25 cellular contexts compared by ENCODE assay signal in the genomic region with DNA sequence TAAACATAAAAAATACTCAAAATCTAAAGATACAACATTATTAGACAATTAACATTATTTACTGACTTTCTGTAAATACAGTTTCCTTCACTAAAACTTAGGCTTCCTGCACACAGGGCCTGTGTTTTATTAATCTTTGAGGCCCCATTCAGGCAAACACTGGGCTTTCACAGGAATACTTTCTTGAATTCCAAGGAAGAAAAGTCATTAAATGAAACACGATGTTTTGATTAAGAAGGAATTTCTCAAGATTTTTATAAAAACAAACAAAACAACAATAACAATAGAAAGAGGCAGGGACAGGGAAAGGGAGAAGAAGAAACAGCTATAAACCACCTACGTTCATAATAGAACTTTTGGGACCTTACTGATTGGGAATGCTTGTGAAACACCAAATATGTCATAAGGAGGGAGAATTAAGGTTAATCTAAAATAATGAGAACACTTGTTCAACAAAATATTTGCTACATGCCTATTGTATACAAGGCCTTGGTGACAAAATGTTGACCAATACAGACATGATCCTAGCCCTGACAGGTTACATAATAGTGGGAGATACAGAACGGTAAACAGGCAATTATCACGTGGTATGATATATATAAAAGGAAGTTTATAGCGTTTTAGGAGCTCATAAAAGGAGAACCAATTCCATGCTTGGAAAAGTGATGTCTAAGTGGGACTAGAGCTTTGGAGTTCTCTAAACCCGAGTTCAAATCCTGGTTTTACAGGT. TPM values are rescaled to one million over a fixed set of nuclear protein-coding genes. Genes with fewer than 3 reads are reported as not detected.
A peak's percentile ranks its signal among the peaks of the same experiment; 100 is the strongest.
DNase-seq lines count a peak whose midpoint lies in the region; ATAC-seq and TF ChIP-seq lines count a peak whose summit lies in the region.
"Had no signal": no experiment of that assay in that cellular context is flagged by ENCODE, and none has a peak within 500 bp of the region (broad histone marks: within the 10 kb centered on the region; RNA-seq: fewer than 3 reads in every experiment).

No MANE protein-coding gene starts in this region.

- peaks cover 4% of the 10 kb centered on the region for H3K27me3 ChIP-seq in lower lobe of right lung (ENCODE audit: low read depth)
- H3K27me3 ChIP-seq: breast epithelium, gastrocnemius medialis, MG63, thyroid gland had no signal

- DNase-seq in HT-29 (ENCODE audit: low spot score) (peak; percentile 31), dedifferentiated amniotic fluid mesenchymal stem cell (ENCODE audit: extremely low spot score) (peak; percentile 51), lower lobe of right lung (no peak), type B pancreatic cell (ENCODE audit: extremely low spot score, unreplicated experiment) (no peak), ecto neural progenitor cell (ENCODE audit: low spot score) (no peak), T-helper 17 cell (no peak), HEK293T (ENCODE audit: extremely low spot score) (no peak)
- DNase-seq: activated CD4-positive, alpha-beta T cell treated with anti-CD3 and anti-CD28 coated beads, Interleukin-2, amount 10 ng/mL, durations not matched to agents 24 days and 14 days; activated naive CD8-positive, alpha-beta T cell treated with anti-CD3 and anti-CD28 coated beads, Interleukin-2, amount 10 ng/mL, durations not matched to agents 7 days and 5 days; AML-193; CD8-positive, alpha-beta memory T cell; DMS79; gastrocnemius medialis; MG63; NCI-H2171; NCI-H526; Right ventricle myocardium superior; stimulated activated naive CD4-positive, alpha-beta T cell; T-helper 1 cell had no signal

- H3K27me3 Mint-ChIP-seq in type B pancreatic cell (peaks cover 19% of the 10 kb centered on the region), T-helper 17 cell (peaks cover 71% of the 10 kb centered on the region)

- TF ChIP-seq CTCF in lower lobe of right lung (IDR thresholded peaks at IDR 0.05) (no peak), type B pancreatic cell (conservative IDR thresholded peaks at IDR 0.05) (no peak)

- H3K27ac ChIP-seq in lower lobe of right lung: peak overlapping the region; percentile 3
- H3K27ac ChIP-seq: epithelial cell of prostate, gastrocnemius medialis, thyroid gland had no signal

- H3K9me3 Mint-ChIP-seq in type B pancreatic cell: no peaks in the 10 kb centered on the region
- H3K9me3 Mint-ChIP-seq: activated CD4-positive, alpha-beta T cell treated with anti-CD3 and anti-CD28 coated beads, Interleukin-2, amount 10 ng/mL, durations not matched to agents 24 days and 14 days; activated naive CD8-positive, alpha-beta T cell treated with anti-CD3 and anti-CD28 coated beads, Interleukin-2, amount 10 ng/mL, durations not matched to agents 7 days and 5 days; activated T-helper 17 cell treated with anti-CD3 and anti-CD28 coated beads, Interleukin-2, amount 50 U/mL, for 72 hours; CD8-positive, alpha-beta memory T cell; dendritic cell treated with granulocyte-macrophage colony-stimulating factor and Interleukin-4, amounts not matched to agents 40 ng/mL and 50 ng/mL, for 4 days had no signal

- H3K4me1 Mint-ChIP-seq in type B pancreatic cell (ENCODE audit: unreplicated experiment) (peaks cover 24% of the 10 kb centered on the region), T-helper 17 cell (no peaks in the 10 kb centered on the region)
- H3K4me1 Mint-ChIP-seq: activated T-helper 17 cell treated with anti-CD3 and anti-CD28 coated beads, Interleukin-2, amount 50 U/mL, for 72 hours had no signal

- CTCF ChIA-PET in HEK293T (lab: Yijun Ruan, JAX): interaction anchor here (1.0 to 1.4 kb wide), 2 partner anchors 120 to 151 kb away, joined by 3 read pairs; no protein-coding TSS in a partner anchor

- H3K4me3 Mint-ChIP-seq in type B pancreatic cell (peak overlapping the region; percentile 10), T-helper 17 cell (no peak overlapping the region)
- H3K4me3 Mint-ChIP-seq: activated CD4-positive, alpha-beta T cell treated with anti-CD3 and anti-CD28 coated beads, Interleukin-2, amount 10 ng/mL, durations not matched to agents 24 days and 14 days; activated naive CD8-positive, alpha-beta T cell treated with anti-CD3 and anti-CD28 coated beads, Interleukin-2, amount 10 ng/mL, durations not matched to agents 7 days and 5 days; activated T-helper 17 cell treated with anti-CD3 and anti-CD28 coated beads, Interleukin-2, amount 50 U/mL, for 72 hours; CD8-positive, alpha-beta memory T cell; dendritic cell treated with granulocyte-macrophage colony-stimulating factor and Interleukin-4, amounts not matched to agents 40 ng/mL and 50 ng/mL, for 4 days had no signal

- intact Hi-C loops in lower lobe of right lung (cut with DNase I): no loop called here

- no peaks in the 10 kb centered on the region for H3K36me3 ChIP-seq in lower lobe of right lung
- H3K36me3 ChIP-seq: breast epithelium, gastrocnemius medialis, HAP-1, MG63, thyroid gland had no signal

- H3K4me1 ChIP-seq in lower lobe of right lung: peaks cover 39% of the 10 kb centered on the region
- H3K4me1 ChIP-seq: breast epithelium had no signal

- H3K27ac Mint-ChIP-seq in type B pancreatic cell (peak overlapping the region; percentile 3), T-helper 17 cell (no peak overlapping the region)
- H3K27ac Mint-ChIP-seq: activated CD4-positive, alpha-beta T cell treated with anti-CD3 and anti-CD28 coated beads, Interleukin-2, amount 10 ng/mL, durations not matched to agents 24 days and 14 days; activated naive CD8-positive, alpha-beta T cell treated with anti-CD3 and anti-CD28 coated beads, Interleukin-2, amount 10 ng/mL, durations not matched to agents 7 days and 5 days; activated T-helper 17 cell treated with anti-CD3 and anti-CD28 coated beads, Interleukin-2, amount 50 U/mL, for 72 hours; dendritic cell treated with granulocyte-macrophage colony-stimulating factor and Interleukin-4, amounts not matched to agents 40 ng/mL and 50 ng/mL, for 4 days had no signal

- H3K9me3 ChIP-seq in lower lobe of right lung: no peaks in the 10 kb centered on the region
- no peaks in the 10 kb centered on the region for H3K9me3 ChIP-seq in T-helper 17 cell (ENCODE audit: control insufficient read depth, low read length, poor library complexity, severe bottlenecking)
- H3K9me3 ChIP-seq: breast epithelium, gastrocnemius medialis, HAP-1, MG63, thyroid gland had no signal

- no peak overlapping the region for H3K4me3 ChIP-seq in lower lobe of right lung
- H3K4me3 ChIP-seq: breast epithelium, gastrocnemius medialis, HAP-1, MG63, thyroid gland had no signal

- POLR2A ChIA-PET in HEK293T (lab: Yijun Ruan, JAX): interaction anchor here (1.4 kb wide), 1 partner anchor 120 kb away, joined by 3 read pairs; no protein-coding TSS in a partner anchor

- ATAC-seq in lower lobe of right lung: no peak
- no peak for ATAC-seq in T-helper 17 cell
- ATAC-seq: activated T-helper 17 cell treated with anti-CD3 and anti-CD28 coated beads, Interleukin-2, amount 50 U/mL, for 72 hours; gastrocnemius medialis had no signal

- H3K36me3 Mint-ChIP-seq in type B pancreatic cell (no peaks in the 10 kb centered on the region), T-helper 17 cell (ENCODE audit: low read depth) (peaks cover 2% of the 10 kb centered on the region)
- H3K36me3 Mint-ChIP-seq: activated naive CD8-positive, alpha-beta T cell treated with anti-CD3 and anti-CD28 coated beads, Interleukin-2, amount 10 ng/mL, durations not matched to agents 7 days and 5 days had no signal

TF ChIP-seq in HEK293T, 16 proteins besides CTCF, POLR2A, EP300 and RAD21:
- TF ChIP-seq ARNT (IDR thresholded peaks at IDR 0.05) (no peak), BHLHE40 (IDR thresholded peaks at IDR 0.05; ENCODE audit: borderline replicate concordance) (no peak), ELF4 (IDR thresholded peaks at IDR 0.05) (no peak), L3MBTL2 (conservative IDR thresholded peaks at IDR 0.05) (no peak), FOXM1 (IDR thresholded peaks at IDR 0.05; ENCODE audit: borderline replicate concordance) (no peak), SP1 (IDR thresholded peaks at IDR 0.05) (no peak), FOXA1 (IDR thresholded peaks at IDR 0.05) (no peak), SUZ12 (IDR thresholded peaks at IDR 0.05) (no peak), ZNF384 (IDR thresholded peaks at IDR 0.05) (no peak), NFRKB (IDR thresholded peaks at IDR 0.05) (no peak), LEF1 (IDR thresholded peaks at IDR 0.05; ENCODE audit: borderline replicate concordance) (no peak), HDGF (IDR thresholded peaks at IDR 0.05; ENCODE audit: borderline replicate concordance) (no peak), TARDBP (IDR thresholded peaks at IDR 0.05) (no peak), CTBP1 (IDR thresholded peaks at IDR 0.05; ENCODE audit: borderline replicate concordance) (no peak), FOXK2 (IDR thresholded peaks at IDR 0.05) (no peak)
- TF ChIP-seq, protein P1, sequence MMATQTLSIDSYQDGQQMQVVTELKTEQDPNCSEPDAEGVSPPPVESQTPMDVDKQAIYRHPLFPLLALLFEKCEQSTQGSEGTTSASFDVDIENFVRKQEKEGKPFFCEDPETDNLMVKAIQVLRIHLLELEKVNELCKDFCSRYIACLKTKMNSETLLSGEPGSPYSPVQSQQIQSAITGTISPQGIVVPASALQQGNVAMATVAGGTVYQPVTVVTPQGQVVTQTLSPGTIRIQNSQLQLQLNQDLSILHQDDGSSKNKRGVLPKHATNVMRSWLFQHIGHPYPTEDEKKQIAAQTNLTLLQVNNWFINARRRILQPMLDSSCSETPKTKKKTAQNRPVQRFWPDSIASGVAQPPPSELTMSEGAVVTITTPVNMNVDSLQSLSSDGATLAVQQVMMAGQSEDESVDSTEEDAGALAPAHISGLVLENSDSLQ (IDR thresholded peaks at IDR 0.05): no peak
TF ChIP-seq in HEK293T: peak in this region for 0.

RNA-seq across cellular contexts. Expression of a gene that starts 3.6 kb away (rescaled TPM):
- 75.6 and 82.7 TPM in 2 replicates for total RNA-seq in HT-29 (2014; rRNA removed; shearing (Covaris generic))
- total RNA-seq in lower lobe of right lung: 48.4 TPM
- 27.7 and 28.6 TPM in 2 replicates for total RNA-seq in type B pancreatic cell (ENCODE audit: low replicate concordance)
- total RNA-seq in T-helper 17 cell: not detected
- total RNA-seq: activated CD4-positive, alpha-beta T cell treated with anti-CD3 and anti-CD28 coated beads, Interleukin-2, amount 10 ng/mL, durations not matched to agents 24 days and 14 days; activated naive CD8-positive, alpha-beta T cell treated with anti-CD3 and anti-CD28 coated beads, Interleukin-2, amount 10 ng/mL, durations not matched to agents 7 days and 5 days; CD8-positive, alpha-beta memory T cell had no signal

Comparison
In these comparisons a context has a peak if more than half of its experiments do, and no peak if none do; other contexts are left out.
1. DNase-seq: peak in HT-29 (single experiment) and dedifferentiated amniotic fluid mesenchymal stem cell (single experiment); none in lower lobe of right lung (single experiment), type B pancreatic cell (single experiment), ecto neural progenitor cell (single experiment), T-helper 17 cell (0 of 3) and HEK293T (single experiment).
2. RNA of a gene that starts 3.6 kb away (total RNA-seq): 75.6 to 82.7 TPM in HT-29, 48.4 TPM in lower lobe of right lung (single experiment) and 27.7 to 28.6 TPM in type B pancreatic cell; not detected in T-helper 17 cell; every median in the first group is over 10 times any median in the second.